In genomic region chr12:96046543-96047137, GRCh38 we compare ENCODE assay signal across 14 cellular contexts. TPM values are rescaled to one million over a fixed set of nuclear protein-coding genes. Genes with fewer than 3 reads are reported as not detected.
A peak's percentile ranks its signal among the peaks of the same experiment; 100 is the strongest.
DNase-seq lines count a peak whose midpoint lies in the region; TF ChIP-seq lines count a peak whose summit lies in the region.
"Had no signal": no experiment of that assay in that cellular context is flagged by ENCODE, and none has a peak within 500 bp of the region (broad histone marks: within the 10 kb centered on the region; RNA-seq: fewer than 3 reads in every experiment).

No MANE protein-coding gene starts in this region.

- no peak for DNase-seq in activated T-cell treated with anti-CD3 and anti-CD28 coated beads, Interleukin-2, amount 50 U/mL, for 24 hours
- DNase-seq in activated T-cell treated with anti-CD3 and anti-CD28 coated beads, Interleukin-2, amount 50 U/mL, for 48 hours: no peak
- no peak for DNase-seq in T-helper 2 cell treated with Interferon-gamma antibody and Interleukin-4, amounts not matched to agents 5 μg/mL and 100 μg/mL, for 36 hours (ENCODE audit: low spot score)
- DNase-seq in immature natural killer cell: no peak
- DNase-seq in stomach: no peak
- no peak for DNase-seq in superior temporal gyrus (ENCODE audit: extremely low spot score)
- DNase-seq in dedifferentiated amniotic fluid mesenchymal stem cell (ENCODE audit: extremely low spot score): no peak
- no peak for DNase-seq in activated effector memory CD4-positive, alpha-beta T cell treated with Interleukin-2 at 50 U/mL for 16 hours
- DNase-seq: adrenal gland, GDM1, NCI-H524, SIG-M5, WERI-Rb-1 had no signal

- 27 to 59% (median 46%) methylated on average over 3 of the region's 3 CpGs for WGBS in stomach, 5 donors

- peaks cover 53% of the 10 kb centered on the region for H3K4me1 Mint-ChIP-seq in activated T-cell treated with anti-CD3 and anti-CD28 coated beads, Interleukin-2, amount 50 U/mL, for 24 hours (ENCODE audit: low read depth)
- H3K4me1 Mint-ChIP-seq in T-helper 2 cell treated with Interferon-gamma antibody and Interleukin-4, amounts not matched to agents 5 μg/mL and 100 μg/mL, for 36 hours (ENCODE audit: low read depth): peaks cover 32% of the 10 kb centered on the region
- H3K4me1 Mint-ChIP-seq in immature natural killer cell: peaks cover 47 to 55% of the 10 kb centered on the region in 2 donors

- no peaks in the 10 kb centered on the region for H3K27me3 Mint-ChIP-seq in activated T-cell treated with anti-CD3 and anti-CD28 coated beads, Interleukin-2, amount 50 U/mL, for 24 hours
- H3K27me3 Mint-ChIP-seq in T-helper 2 cell treated with Interferon-gamma antibody and Interleukin-4, amounts not matched to agents 5 μg/mL and 100 μg/mL, for 36 hours (ENCODE audit: low read depth): no peaks in the 10 kb centered on the region
- H3K27me3 Mint-ChIP-seq in immature natural killer cell (ENCODE audit: low read depth in 3 of 3): peaks cover 0 to 4% (median 0%) of the 10 kb centered on the region in 3 donors

- peak overlapping the region; percentile 52 for H3K4me3 Mint-ChIP-seq in activated T-cell treated with anti-CD3 and anti-CD28 coated beads, Interleukin-2, amount 50 U/mL, for 24 hours
- H3K4me3 Mint-ChIP-seq in T-helper 2 cell treated with Interferon-gamma antibody and Interleukin-4, amounts not matched to agents 5 μg/mL and 100 μg/mL, for 36 hours: peak overlapping the region; percentile 75
- H3K4me3 Mint-ChIP-seq in immature natural killer cell: peak overlapping the region in 3 of 5 donors; percentile 2 to 22 (median 5)

- TF ChIP-seq EP300 in stomach (IDR thresholded peaks at IDR 0.05): no peak

- intact Hi-C loops in stomach (cut with DNase I; ENCODE audit: low total_unique reads): no loop called here

- TF ChIP-seq POLR2A in stomach (IDR thresholded peaks at IDR 0.05): no peak

- H3K9me3 ChIP-seq in stomach: no peaks in the 10 kb centered on the region
- H3K9me3 ChIP-seq: adrenal gland, thoracic aorta had no signal

- H3K27me3 ChIP-seq in stomach: no peaks in the 10 kb centered on the region
- H3K27me3 ChIP-seq: adrenal gland had no signal

- H3K9me3 Mint-ChIP-seq in activated T-cell treated with anti-CD3 and anti-CD28 coated beads, Interleukin-2, amount 50 U/mL, for 24 hours: peaks cover 4% of the 10 kb centered on the region
- H3K9me3 Mint-ChIP-seq in T-helper 2 cell treated with Interferon-gamma antibody and Interleukin-4, amounts not matched to agents 5 μg/mL and 100 μg/mL, for 36 hours: peaks cover 4% of the 10 kb centered on the region
- no peaks in the 10 kb centered on the region for H3K9me3 Mint-ChIP-seq in immature natural killer cell

- no peak overlapping the region for H3K4me3 ChIP-seq in stomach

- H3K27ac ChIP-seq in stomach: peak overlapping the region; percentile 74 to 94 (median 79)
- H3K27ac ChIP-seq: thoracic aorta, WERI-Rb-1 had no signal

- TF ChIP-seq CTCF in stomach (IDR thresholded peaks at IDR 0.05): no peak

- peak overlapping the region; percentile 94 for H3K27ac Mint-ChIP-seq in activated T-cell treated with anti-CD3 and anti-CD28 coated beads, Interleukin-2, amount 50 U/mL, for 24 hours
- peak overlapping the region; percentile 86 for H3K27ac Mint-ChIP-seq in T-helper 2 cell treated with Interferon-gamma antibody and Interleukin-4, amounts not matched to agents 5 μg/mL and 100 μg/mL, for 36 hours
- peak overlapping the region; percentile 1 to 81 (median 72) for H3K27ac Mint-ChIP-seq in immature natural killer cell

- no peaks in the 10 kb centered on the region for H3K36me3 Mint-ChIP-seq in activated T-cell treated with anti-CD3 and anti-CD28 coated beads, Interleukin-2, amount 50 U/mL, for 24 hours (ENCODE audit: low read depth)
- no peaks in the 10 kb centered on the region for H3K36me3 Mint-ChIP-seq in T-helper 2 cell treated with Interferon-gamma antibody and Interleukin-4, amounts not matched to agents 5 μg/mL and 100 μg/mL, for 36 hours (ENCODE audit: low read depth)
- peaks cover 0 to 3% (median 0%) of the 10 kb centered on the region in 3 donors for H3K36me3 Mint-ChIP-seq in immature natural killer cell

- H3K36me3 ChIP-seq in stomach: no peaks in the 10 kb centered on the region
- H3K36me3 ChIP-seq: adrenal gland, thoracic aorta, WERI-Rb-1 had no signal

- peaks cover 23 to 62% (median 42%) of the 10 kb centered on the region in 4 donors for H3K4me1 ChIP-seq in stomach

RNA-seq across cellular contexts. Expression of gene LTA4H, which starts 11.3 kb away (rescaled TPM):
- polyA plus RNA-seq in immature natural killer cell (10 to 100 TPM; 65.9 to 78.1 (median 67.2) TPM), stomach (10 to 100 TPM; 38.2 to 62.6 (median 51.6) TPM)
- total RNA-seq in stomach: 10 to 100 TPM; 22.6 to 91.5 (median 73.6) TPM

RNA-seq across cellular contexts. Expression of gene HAL, which starts 50.5 kb away (rescaled TPM):
- polyA plus RNA-seq in immature natural killer cell (under 1 TPM in 2 of 3 donors, not detected in 1; 0.21 to 0.34 TPM), stomach (under 1 TPM in 1 of 3 donors, not detected in 2; 0.23 TPM)
- total RNA-seq in stomach: 10 to 100 TPM in 1 of 5 donors, 1 to 10 TPM in 1, under 1 TPM in 1, not detected in 2; 0.89 to 85.8 (median 2.8) TPM

Comparison
In these comparisons a context has a peak if more than half of its experiments do, and no peak if none do; other contexts are left out.
1. H3K4me3 Mint-ChIP-seq: peak in every context shown above with its lines; median percentile 75 in T-helper 2 cell treated with Interferon-gamma antibody and Interleukin-4, amounts not matched to agents 5 μg/mL and 100 μg/mL, for 36 hours; 52 in activated T-cell treated with anti-CD3 and anti-CD28 coated beads, Interleukin-2, amount 50 U/mL, for 24 hours; 5 in immature natural killer cell.